Comparison of ENCODE assay signal across 9 cellular contexts in the genomic region with DNA sequence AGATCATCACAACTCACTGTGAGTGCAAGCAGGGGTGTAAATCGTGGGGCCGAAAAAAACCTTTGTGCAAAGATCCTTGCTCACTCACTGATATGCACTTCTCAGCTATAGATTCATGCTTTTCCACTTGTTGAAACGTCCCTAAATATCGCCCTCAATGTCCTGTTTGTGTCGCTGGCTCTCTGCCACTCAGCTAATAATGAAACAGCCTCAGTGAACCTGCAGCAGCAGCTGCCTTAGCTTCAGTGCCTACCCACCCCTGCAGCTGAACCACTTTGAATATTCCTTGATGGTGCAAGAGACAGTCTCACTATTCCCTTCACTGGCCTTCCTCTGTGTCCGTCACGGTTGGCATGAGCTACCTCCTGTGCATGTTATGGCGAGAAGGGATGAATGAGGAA.
DNase-seq lines count a peak whose midpoint lies in the region; ATAC-seq and TF ChIP-seq lines count a peak whose summit lies in the region.
"Had no signal": no experiment of that assay in that cellular context is flagged by ENCODE, and none has a peak within 500 bp of the region (broad histone marks: within the 10 kb centered on the region; RNA-seq: fewer than 3 reads in every experiment).

No MANE protein-coding gene starts in this region.

- peaks cover 12 to 20% of the 10 kb centered on the region in 2 donors for H3K4me1 ChIP-seq in lung (ENCODE audit: control insufficient read depth in 2 of 2, insufficient read depth in 2 of 2, low read length in 2 of 2)

- peak; percentile 57 for DNase-seq in NCI-H2029 treated with DMSO at 0.1 percent for 48 hours (lab: John Stamatoyannopoulos, UW)
- no peak for DNase-seq in lung (ENCODE audit: low spot score)
- no peak for DNase-seq in activated T-cell treated with anti-CD3 and anti-CD28 coated beads, Interleukin-2, amount 50 U/mL, for 4 hours
- no peak for DNase-seq in NCI-H82 treated with DMSO at 0.1 percent for 48 hours (lab: John Stamatoyannopoulos, UW; ENCODE audit: unreplicated experiment)
- DNase-seq in omental fat pad (ENCODE audit: low spot score): no peak
- DNase-seq: activated CD4-positive, CD25-positive, alpha-beta regulatory T cell had no signal

- no peaks in the 10 kb centered on the region for H3K9me3 Mint-ChIP-seq in activated T-cell treated with anti-CD3 and anti-CD28 coated beads, Interleukin-2, amount 50 U/mL, for 4 hours

- no peaks in the 10 kb centered on the region for H3K4me1 Mint-ChIP-seq in activated T-cell treated with anti-CD3 and anti-CD28 coated beads, Interleukin-2, amount 50 U/mL, for 4 hours (ENCODE audit: low read depth)

- no peak overlapping the region for H3K4me3 Mint-ChIP-seq in activated T-cell treated with anti-CD3 and anti-CD28 coated beads, Interleukin-2, amount 50 U/mL, for 4 hours

- no peaks in the 10 kb centered on the region for H3K9me3 ChIP-seq in lung (ENCODE audit: control insufficient read depth in 2 of 2, insufficient read depth in 1 of 2, low read length in 1 of 2)

- H3K27me3 ChIP-seq in lung (ENCODE audit: control insufficient read depth, insufficient read depth): no peaks in the 10 kb centered on the region

- peaks cover 2 to 5% of the 10 kb centered on the region in 2 donors for H3K36me3 ChIP-seq in lung (ENCODE audit: control insufficient read depth in 2 of 2, insufficient read depth in 2 of 2, low read length in 2 of 2)

- peaks cover 37% of the 10 kb centered on the region for H3K27me3 Mint-ChIP-seq in activated T-cell treated with anti-CD3 and anti-CD28 coated beads, Interleukin-2, amount 50 U/mL, for 4 hours (ENCODE audit: low read depth)

- TF ChIP-seq CTCF in lung (IDR thresholded peaks at IDR 0.05; ENCODE audit: control extremely low read depth, extremely low read depth) (no peak), omental fat pad (IDR thresholded peaks at IDR 0.05) (no peak)

- WGBS in lung, 2 donors: 57 to 67% methylated on average over 8 of the region's 8 CpGs

- peak overlapping the region; percentile 94 for H3K27ac ChIP-seq in cingulate gyrus (ENCODE audit: low read depth, low read length)
- H3K27ac ChIP-seq in lung (ENCODE audit: low read depth in 1 of 2, low read length in 1 of 2): peak overlapping the region; percentile 88 to 92
- H3K27ac ChIP-seq in temporal lobe (ENCODE audit: low read depth, low read length): peak overlapping the region; percentile 95

- ATAC-seq in lung (ENCODE audit: insufficient read depth, low FRiP score) (no peak), GM19324 (IDR thresholded peaks at IDR 0.05; ENCODE audit: low FRiP score, unreplicated experiment) (no peak), omental fat pad (ENCODE audit: low FRiP score) (no peak)
- no peak for ATAC-seq in activated T-cell treated with anti-CD3 and anti-CD28 coated beads, Interleukin-2, amount 50 U/mL, for 4 hours

- H3K36me3 Mint-ChIP-seq in activated T-cell treated with anti-CD3 and anti-CD28 coated beads, Interleukin-2, amount 50 U/mL, for 4 hours (ENCODE audit: insufficient read depth): no peaks in the 10 kb centered on the region

- peak overlapping the region; percentile 62 for H3K4me3 ChIP-seq in lung
